In genomic region chr13:29850213-29850898, GRCh38 we compare ENCODE assay signal across 1 cellular context.
TF ChIP-seq lines count a peak whose summit lies in the region.

UBL3 (minus strand) TSS chr13:29850617; CDS start chr13:29849538, 1,079 bp downstream.

TF ChIP-seq in HCT116, 20 proteins besides CTCF, POLR2A, EP300 and RAD21 (continued from another document):
- TF ChIP-seq SIN3A (IDR thresholded peaks at IDR 0.05; ENCODE audit: low read depth) (peak; percentile 64; the same call in 1 of the 2 replicates), ELF1 (IDR thresholded peaks at IDR 0.05; ENCODE audit: borderline replicate concordance, low read depth) (no peak; the same call in 1 of the 2 replicates), EZH2phosphoT487 (IDR thresholded peaks at IDR 0.05; ENCODE audit: borderline replicate concordance) (no peak), EZH2 (IDR thresholded peaks at IDR 0.05) (no peak), JUND (IDR thresholded peaks at IDR 0.05) (no peak), POLR2AphosphoS5 (IDR thresholded peaks at IDR 0.05; ENCODE audit: low read depth, low read length) (peak; percentile 71), CEBPB (IDR thresholded peaks at IDR 0.05; ENCODE audit: low read depth) (no peak), TCF7L2 (IDR thresholded peaks at IDR 0.05; ENCODE audit: borderline replicate concordance, extremely low read depth, insufficient read depth, insufficient read length) (no peak), SP1 (IDR thresholded peaks at IDR 0.05; ENCODE audit: low read depth) (peak; percentile 66), ATF3 (IDR thresholded peaks at IDR 0.05) (no peak), REST (IDR thresholded peaks at IDR 0.05; ENCODE audit: low read depth) (no peak), SRF (IDR thresholded peaks at IDR 0.05; ENCODE audit: low read depth) (peak; percentile 58; the same call in 1 of the 2 replicates), EGR1 (IDR thresholded peaks at IDR 0.05; ENCODE audit: low read depth) (peak; percentile 91), MAX (IDR thresholded peaks at IDR 0.05) (no peak)
